ENCODE assay signal across 1 cellular context in genomic region chr22:38181453-38182200, GRCh38.
TF ChIP-seq lines count a peak whose summit lies in the region.

Gene PLA2G6, minus strand, starts transcription at chr22:38181830. Its CDS starts 12,404 bp downstream, at chr22:38169426.

TF ChIP-seq in HepG2, 621 proteins besides CTCF, POLR2A, EP300 and RAD21 (continued from another document and continues in another):
- TF ChIP-seq ZHX2 (IDR thresholded peaks at IDR 0.05; ENCODE audit: low read depth) (no peak), ZHX2 (CRISPR knock-in tag; IDR thresholded peaks at IDR 0.05; ENCODE audit: borderline replicate concordance) (no peak), ZSCAN25 (CRISPR knock-in tag; IDR thresholded peaks at IDR 0.05) (no peak), HCFC1 (IDR thresholded peaks at IDR 0.05; ENCODE audit: low read depth, low read length) (peak; percentile 62; the same call in 1 of the 2 replicates), ATF2 (CRISPR knock-in tag; IDR thresholded peaks at IDR 0.05) (no peak), PHF8 (CRISPR knock-in tag; IDR thresholded peaks at IDR 0.05) (peak; percentile 56), REST (IDR thresholded peaks at IDR 0.05; ENCODE audit: borderline replicate concordance in 1 of 2, low read depth in 1 of 2, low read length in 2 of 2) (no peak), ZSCAN30 (CRISPR knock-in tag; IDR thresholded peaks at IDR 0.05) (no peak), ZHX1 (CRISPR knock-in tag; IDR thresholded peaks at IDR 0.05; ENCODE audit: low read depth) (no peak), NFE2L1 (CRISPR knock-in tag; IDR thresholded peaks at IDR 0.05; ENCODE audit: borderline replicate concordance) (peak; percentile 94; the same call in 1 of the 2 replicates), HNF1B (CRISPR knock-in tag; IDR thresholded peaks at IDR 0.05) (peak; percentile 64), ZNF83 (CRISPR knock-in tag; IDR thresholded peaks at IDR 0.05; ENCODE audit: borderline replicate concordance) (no peak), ZNF841 (CRISPR knock-in tag; IDR thresholded peaks at IDR 0.05; ENCODE audit: borderline replicate concordance) (no peak), AHDC1 (CRISPR knock-in tag; IDR thresholded peaks at IDR 0.05; ENCODE audit: borderline replicate concordance) (0 out of 2 replicates have a peak, but pooled peaks have one; percentile 17), PHF20 (CRISPR knock-in tag; IDR thresholded peaks at IDR 0.05) (peak; percentile 32; the same call in 1 of the 2 replicates), ZNF747 (CRISPR knock-in tag; IDR thresholded peaks at IDR 0.05; ENCODE audit: borderline replicate concordance) (peak; percentile 60; the same call in 1 of the 2 replicates), DMAP1 (CRISPR knock-in tag; IDR thresholded peaks at IDR 0.05) (0 out of 2 replicates have a peak, but pooled peaks have one; percentile 27), AGO2 (optimal IDR thresholded peaks at IDR 0.05; ENCODE audit: low read depth, low read length) (peak; percentile 41), RFXANK (CRISPR knock-in tag; IDR thresholded peaks at IDR 0.05) (0 out of 2 replicates have a peak, but pooled peaks have one; percentile 41), ZNF30 (CRISPR knock-in tag; IDR thresholded peaks at IDR 0.05) (no peak), ELF1 (CRISPR knock-in tag; IDR thresholded peaks at IDR 0.05) (peak; percentile 97), NR1H2 (CRISPR knock-in tag; IDR thresholded peaks at IDR 0.05; ENCODE audit: borderline replicate concordance, low read depth) (no peak), PAXIP1 (CRISPR knock-in tag; conservative IDR thresholded peaks at IDR 0.05) (peak; percentile 37; the same call in 1 of the 2 replicates), SP4 (CRISPR knock-in tag; IDR thresholded peaks at IDR 0.05) (peak; percentile 87), GABPB1 (CRISPR knock-in tag; IDR thresholded peaks at IDR 0.05) (peak; percentile 80), ZNF746 (CRISPR knock-in tag; IDR thresholded peaks at IDR 0.05) (0 out of 2 replicates have a peak, but pooled peaks have one; percentile 2), RBFOX2 (IDR thresholded peaks at IDR 0.05; ENCODE audit: low read depth, low read length) (peak; percentile 81)
